8 cellular contexts compared by ENCODE assay signal in the genomic region with DNA sequence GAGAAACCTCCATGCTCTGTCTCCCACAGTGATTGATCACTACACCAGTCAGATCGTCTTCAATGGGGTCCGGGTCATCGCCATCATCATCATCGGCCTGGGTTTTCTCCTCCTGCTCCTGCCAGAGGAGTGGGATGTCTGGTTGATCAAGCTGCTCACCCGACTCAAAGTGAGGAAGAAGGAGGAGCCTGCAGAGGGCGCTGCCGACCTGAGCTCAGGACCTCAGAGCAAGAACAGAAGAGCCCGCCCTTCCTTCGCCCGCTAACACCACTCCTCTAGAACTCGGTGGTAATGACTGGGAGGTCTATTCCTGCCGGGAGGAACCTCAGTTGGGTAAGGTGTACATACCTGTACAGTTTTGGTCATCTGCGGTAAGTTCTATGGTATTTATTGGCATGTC. TPM values are rescaled to one million over a fixed set of nuclear protein-coding genes. Genes with fewer than 3 reads are reported as not detected.
A peak's percentile ranks its signal among the peaks of the same experiment; 100 is the strongest.
DNase-seq lines count a peak whose midpoint lies in the region; ATAC-seq and TF ChIP-seq lines count a peak whose summit lies in the region.

No MANE protein-coding gene starts in this region.

- no peaks in the 10 kb centered on the region for H3K79me2 ChIP-seq in fibroblast of lung (ENCODE audit: control insufficient read depth, insufficient read depth, low read length)

- no peak overlapping the region for H3K4me2 ChIP-seq in fibroblast of lung (ENCODE audit: extremely low read depth, insufficient read depth, low read length)

- peaks cover 9% of the 10 kb centered on the region for H3K27me3 ChIP-seq in fibroblast of lung (ENCODE audit: control insufficient read depth, insufficient read depth, low read length)
- no peaks in the 10 kb centered on the region for H3K27me3 ChIP-seq in uterus

- H3K9me3 ChIP-seq in fibroblast of lung (ENCODE audit: control insufficient read depth, insufficient read depth, low read depth, low read length) (no peaks in the 10 kb centered on the region), uterus (no peaks in the 10 kb centered on the region)

- H3K36me3 ChIP-seq in fibroblast of lung (ENCODE audit: control insufficient read depth, insufficient read depth, low read length) (no peaks in the 10 kb centered on the region), uterus (no peaks in the 10 kb centered on the region)

- no peak overlapping the region for H3K4me3 ChIP-seq in fibroblast of lung (replicated peaks in 1 of 4; ENCODE audit: control extremely low read depth in 1 of 4, insufficient read depth in 1 of 4, low read depth in 3 of 4, low read length in 4 of 4)
- no peak overlapping the region for H3K4me3 ChIP-seq in uterus

- no peak for ATAC-seq in HG02870 (IDR thresholded peaks at IDR 0.05; ENCODE audit: unreplicated experiment)

- H3K27ac ChIP-seq in fibroblast of lung (ENCODE audit: insufficient read depth, low read length) = no peak overlapping the region
- no peak overlapping the region for H3K27ac ChIP-seq in uterus

- no peaks in the 10 kb centered on the region for H4K20me1 ChIP-seq in fibroblast of lung (ENCODE audit: control insufficient read depth, extremely low read depth, insufficient read depth, low read length)

- TF ChIP-seq POLR2A in uterus (IDR thresholded peaks at IDR 0.05) = no peak

- H3K4me1 ChIP-seq in fibroblast of lung (ENCODE audit: control insufficient read depth, extremely low read depth, insufficient read depth, low read length) (no peaks in the 10 kb centered on the region), uterus (no peaks in the 10 kb centered on the region)

- no peak overlapping the region for H3K9ac ChIP-seq in fibroblast of lung (ENCODE audit: insufficient read depth, low read length)

- DNase-seq in GM10266 (ENCODE audit: extremely low spot score) (peak; percentile 51), M059J (ENCODE audit: low read depth) (peak; percentile 34), fibroblast of lung (ENCODE audit: low read depth in 2 of 2) (peak; percentile 3 to 15), DMS79 treated with DMSO at 0.1 percent for 48 hours (lab: John Stamatoyannopoulos, UW) (no peak), uterus (no peak)
- peak; percentile 33 for DNase-seq in activated CD4-positive, alpha-beta T cell treated with anti-CD3 and anti-CD28 coated beads for 1 hour
- peak; percentile 43 for DNase-seq in stimulated activated CD4-positive, alpha-beta T cell treated with anti-CD3 and anti-CD28 coated beads, Interleukin-2, amount 100 ng/mL, for 4 hours (ENCODE audit: low read depth)

- intact Hi-C loops in uterus (cut with DNase I; ENCODE audit: low total_unique reads) = no loop called here

- TF ChIP-seq CTCF in GM10266 (IDR thresholded peaks at IDR 0.05; ENCODE audit: control insufficient read depth, insufficient read depth, low read depth, missing control alignments) (peak; percentile 67), fibroblast of lung (conservative IDR thresholded peaks at IDR 0.05 in 1 of 2, IDR thresholded peaks at IDR 0.05 in 1 of 2; ENCODE audit: low read depth in 1 of 2, low read length in 2 of 2) (peak in 1 of 2 donors; percentile 36), uterus (IDR thresholded peaks at IDR 0.05) (no peak)

- H2AFZ ChIP-seq in fibroblast of lung (ENCODE audit: low read length) = no peak overlapping the region

RNA-seq across cellular contexts. Expression of a gene that starts 50.3 kb away (rescaled TPM):
- total RNA-seq in M059J (2014; rRNA removed; shearing (Covaris generic)) = 40.1 and 63.8 TPM in 2 replicates
- total RNA-seq in fibroblast of lung (24.1 and 27.7 TPM in 2 replicates), uterus (10 to 100 TPM; 10.6 to 16.8 (median 14.6) TPM)
- polyA plus RNA-seq in fibroblast of lung = 21.7 and 28.1 TPM in 2 replicates
- polyA plus RNA-seq in fibroblast of lung (2012) = 39.7 and 60.9 TPM in 2 replicates
- polyA minus RNA-seq in fibroblast of lung (ENCODE audit: low replicate concordance) = 1.7 and 3.1 TPM in 2 replicates

Comparison
In these comparisons a context has a peak if more than half of its experiments do, and no peak if none do; other contexts are left out.
1. DNase-seq: peak in GM10266 (single experiment), M059J (single experiment), activated CD4-positive, alpha-beta T cell treated with anti-CD3 and anti-CD28 coated beads for 1 hour (single experiment), fibroblast of lung (2 of 2) and stimulated activated CD4-positive, alpha-beta T cell treated with anti-CD3 and anti-CD28 coated beads, Interleukin-2, amount 100 ng/mL, for 4 hours (single experiment); none in DMS79 treated with DMSO at 0.1 percent for 48 hours (single experiment) and uterus (0 of 2).